ENCODE assay signal across 26 cellular contexts in genomic region chr1:186492531-186493291, GRCh38. TPM values are rescaled to one million over a fixed set of nuclear protein-coding genes. Genes with fewer than 3 reads are reported as not detected.
DNase-seq lines count a peak whose midpoint lies in the region; ATAC-seq and TF ChIP-seq lines count a peak whose summit lies in the region.
"Had no signal": no experiment of that assay in that cellular context is flagged by ENCODE, and none has a peak within 500 bp of the region (broad histone marks: within the 10 kb centered on the region; RNA-seq: fewer than 3 reads in every experiment).

No MANE protein-coding gene starts in this region.

- H3K9me2 ChIP-seq in MM.1S (replicated peaks; ENCODE audit: insufficient read depth, low read length): no peaks in the 10 kb centered on the region

- no peaks in the 10 kb centered on the region for H3K79me2 ChIP-seq in MM.1S (ENCODE audit: low read length)

- 66 to 85% methylated on average over 7 of the region's 7 CpGs for WGBS in lung, 2 donors

- no peak for TF ChIP-seq CTCF in LNCaP clone FGC (IDR thresholded peaks at IDR 0.05; ENCODE audit: control insufficient read depth, extremely low read depth, insufficient read depth)
- TF ChIP-seq CTCF in cardiac fibroblast (IDR thresholded peaks at IDR 0.05; ENCODE audit: low read depth, low read length): no peak
- no peak for TF ChIP-seq CTCF in lung (IDR thresholded peaks at IDR 0.05; ENCODE audit: control extremely low read depth, extremely low read depth)
- TF ChIP-seq CTCF in MM.1S (IDR thresholded peaks at IDR 0.05; ENCODE audit: low read length): no peak

- H2AFZ ChIP-seq in MM.1S (ENCODE audit: low read length): no peak overlapping the region

- no peaks in the 10 kb centered on the region for H3F3A ChIP-seq in MM.1S (ENCODE audit: insufficient read depth, low read length)

- no peaks in the 10 kb centered on the region for H4K20me1 ChIP-seq in MM.1S (ENCODE audit: insufficient read depth, low read length)

- ATAC-seq in lung (ENCODE audit: insufficient read depth, low FRiP score): peak; percentile 56
- ATAC-seq in GM18861 (IDR thresholded peaks at IDR 0.05; ENCODE audit: unreplicated experiment): no peak
- ATAC-seq: activated CD8-positive, alpha-beta T cell treated with anti-CD3 and anti-CD28 coated beads, Interleukin-2, amount 10 ng/mL, durations not matched to agents 7 days and 5 days; gastroesophageal sphincter; naive thymus-derived CD8-positive, alpha-beta T cell had no signal

- H3K9me3 ChIP-seq in lung (ENCODE audit: control insufficient read depth in 2 of 2, insufficient read depth in 1 of 2, low read length in 1 of 2) (no peaks in the 10 kb centered on the region), MM.1S (replicated peaks; ENCODE audit: insufficient read depth, low read length) (no peaks in the 10 kb centered on the region)
- H3K9me3 ChIP-seq: gastroesophageal sphincter, stomach, transverse colon had no signal

- H3K4me2 ChIP-seq in MM.1S (ENCODE audit: low read depth, low read length): no peak overlapping the region

- H3K36me3 ChIP-seq in lung (ENCODE audit: control insufficient read depth in 2 of 2, insufficient read depth in 2 of 2, low read length in 2 of 2): no peaks in the 10 kb centered on the region
- no peaks in the 10 kb centered on the region for H3K36me3 ChIP-seq in MM.1S (replicated peaks; ENCODE audit: insufficient read depth, low read length)
- H3K36me3 ChIP-seq: gastroesophageal sphincter, stomach, transverse colon had no signal

- peak overlapping the region in 1 of 2 donors; percentile 11 for H3K27ac ChIP-seq in lung (ENCODE audit: low read depth in 1 of 2, low read length in 1 of 2)
- H3K27ac ChIP-seq in MM.1S (ENCODE audit: low read length): no peak overlapping the region
- H3K27ac ChIP-seq: gastroesophageal sphincter, stomach, transverse colon had no signal

- no peaks in the 10 kb centered on the region for H3K4me1 ChIP-seq in lung (ENCODE audit: control insufficient read depth in 2 of 2, insufficient read depth in 2 of 2, low read length in 2 of 2)
- H3K4me1 ChIP-seq in MM.1S (ENCODE audit: low read length): peaks cover 7% of the 10 kb centered on the region
- H3K4me1 ChIP-seq: gastroesophageal sphincter, transverse colon had no signal

- no peak overlapping the region for H3K9ac ChIP-seq in MM.1S (ENCODE audit: low read length)

- H3K4me3 ChIP-seq in LNCaP clone FGC (ENCODE audit: low read depth, low read length) (no peak overlapping the region; the same call in 1 of the 2 replicates), cardiac fibroblast (replicated peaks in 1 of 2; ENCODE audit: low read depth in 2 of 2, low read length in 2 of 2) (peak overlapping the region in 1 of 2 donors; percentile 2), lung (no peak overlapping the region), MM.1S (ENCODE audit: low read length) (no peak overlapping the region)
- H3K4me3 ChIP-seq: gastroesophageal sphincter, stomach, transverse colon had no signal

- H3K27me3 ChIP-seq in lung (ENCODE audit: control insufficient read depth, insufficient read depth): no peaks in the 10 kb centered on the region
- H3K27me3 ChIP-seq in MM.1S (replicated peaks; ENCODE audit: insufficient read depth, low read length): no peaks in the 10 kb centered on the region
- H3K27me3 ChIP-seq: gastroesophageal sphincter, stomach, transverse colon had no signal

- DNase-seq in A172 (ENCODE audit: low spot score) (peak; percentile 6), LNCaP clone FGC (ENCODE audit: low read depth) (peak; percentile 44), cardiac fibroblast (ENCODE audit: low read depth in 2 of 2) (peak; percentile 26 to 68), lung (ENCODE audit: low spot score) (no peak), NCI-H2107 (lab: John Stamatoyannopoulos, UW) (no peak), MM.1S (no peak), NCI-H510A treated with DMSO at 0.1 percent for 48 hours (lab: John Stamatoyannopoulos, UW) (no peak)
- DNase-seq: activated CD4-positive, alpha-beta T cell treated with anti-CD3 and anti-CD28 coated beads for 1 hour; activated CD8-positive, alpha-beta T cell treated with anti-CD3 and anti-CD28 coated beads, Interleukin-2, amount 10 ng/mL, durations not matched to agents 7 days and 5 days; activated T-cell treated with anti-CD3 and anti-CD28 coated beads, Interleukin-2, amount 50 U/mL, for 24 hours; amygdala; CD4-positive, CD25-positive, alpha-beta regulatory T cell; erythroblast; naive thymus-derived CD8-positive, alpha-beta T cell; NCI-H146; NCI-H748 treated with DMSO at 0.1 percent for 48 hours; retina; stomach; transverse colon had no signal

RNA-seq across cellular contexts. Expression of gene PDC, which starts 31.8 kb away (rescaled TPM):
- not detected in 2 replicates for total RNA-seq in A172 (2014; rRNA removed; shearing (Covaris generic))
- not detected for total RNA-seq in lung
- polyA plus RNA-seq in lung: not detected
- total RNA-seq: activated CD8-positive, alpha-beta T cell treated with anti-CD3 and anti-CD28 coated beads, Interleukin-2, amount 10 ng/mL, durations not matched to agents 7 days and 5 days; CD4-positive, CD25-positive, alpha-beta regulatory T cell; G401; gastroesophageal sphincter; H4; mesothelial cell of epicardium; naive thymus-derived CD8-positive, alpha-beta T cell; osteocyte; stomach; transverse colon had no signal
- polyA plus RNA-seq: AG04450; CD4-positive, CD25-positive, alpha-beta regulatory T cell; naive thymus-derived CD8-positive, alpha-beta T cell; stomach had no signal

Comparison
In these comparisons a context has a peak if more than half of its experiments do, and no peak if none do; other contexts are left out.
1. DNase-seq: peak in A172 (single experiment), LNCaP clone FGC (single experiment) and cardiac fibroblast (2 of 2); none in lung (single experiment), NCI-H2107 (single experiment), MM.1S (single experiment) and NCI-H510A treated with DMSO at 0.1 percent for 48 hours (single experiment).